In genomic region chr9:36470891-36471290, GRCh38 we compare ENCODE assay signal across 8 cellular contexts.
DNase-seq lines count a peak whose midpoint lies in the region; ATAC-seq and FAIRE-seq lines count a peak whose summit lies in the region.

No MANE protein-coding gene starts in this region.

- H3K27me3 ChIP-seq in SJSA1 (replicated peaks), result no peaks in the 10 kb centered on the region

- H3K27ac Mint-ChIP-seq in activated naive CD8-positive, alpha-beta T cell treated with anti-CD3 and anti-CD28 coated beads, Interleukin-2, amount 50 U/mL, for 24 hours, result peak overlapping the region; percentile 93

- H3K27me3 Mint-ChIP-seq in activated naive CD8-positive, alpha-beta T cell treated with anti-CD3 and anti-CD28 coated beads, Interleukin-2, amount 50 U/mL, for 24 hours, result no peaks in the 10 kb centered on the region

- H3K9me3 Mint-ChIP-seq in activated naive CD8-positive, alpha-beta T cell treated with anti-CD3 and anti-CD28 coated beads, Interleukin-2, amount 50 U/mL, for 24 hours, result no peaks in the 10 kb centered on the region

- H3K36me3 Mint-ChIP-seq in activated naive CD8-positive, alpha-beta T cell treated with anti-CD3 and anti-CD28 coated beads, Interleukin-2, amount 50 U/mL, for 24 hours (ENCODE audit: low read depth), result peaks cover 4% of the 10 kb centered on the region

- no peaks in the 10 kb centered on the region for H3K9me3 ChIP-seq in SJSA1 (replicated peaks)

- H3K4me1 Mint-ChIP-seq in activated naive CD8-positive, alpha-beta T cell treated with anti-CD3 and anti-CD28 coated beads, Interleukin-2, amount 50 U/mL, for 24 hours, result peaks cover 37% of the 10 kb centered on the region

- ATAC-seq in HG02870 (IDR thresholded peaks at IDR 0.05; ENCODE audit: unreplicated experiment), result peak; percentile 90
- ATAC-seq in activated naive CD8-positive, alpha-beta T cell treated with anti-CD3 and anti-CD28 coated beads, Interleukin-2, amount 50 U/mL, for 24 hours, result peak; percentile 98

- H3K4me1 ChIP-seq in SJSA1 (replicated peaks), result peaks cover 5% of the 10 kb centered on the region

- H3K27ac ChIP-seq in SJSA1, result peak overlapping the region; percentile 37

- no peaks in the 10 kb centered on the region for H3K36me3 ChIP-seq in SJSA1

- peak overlapping the region; percentile 24 for H3K4me3 ChIP-seq in SJSA1

- peak overlapping the region; percentile 78 for H3K4me3 Mint-ChIP-seq in activated naive CD8-positive, alpha-beta T cell treated with anti-CD3 and anti-CD28 coated beads, Interleukin-2, amount 50 U/mL, for 24 hours

- peak; percentile 97 for FAIRE-seq in GM18507 (lab: Jason Lieb, UNC)

- DNase-seq in GM18507 (ENCODE audit: extremely low spot score, insufficient read length, low read depth) (peak; percentile 65), SJSA1 (ENCODE audit: low read depth in 1 of 2, low spot score in 2 of 2) (peak; percentile 23 to 45), hepatic stellate cell (ENCODE audit: low spot score) (peak; percentile 81), GF-D8 (lab: John Stamatoyannopoulos, UW) (no peak), iPS-NIHi11 (ENCODE audit: low spot score) (no peak)
- DNase-seq in activated naive CD8-positive, alpha-beta T cell treated with anti-CD3 and anti-CD28 coated beads, Interleukin-2, amount 50 U/mL, for 24 hours, result peak; percentile 64
- DNase-seq in stimulated activated CD4-positive, alpha-beta T cell treated with anti-CD3 and anti-CD28 coated beads, Interleukin-2, amount 100 ng/mL, for 24 hours, result peak; percentile 56 to 58

Comparison
In these comparisons a context has a peak if more than half of its experiments do, and no peak if none do; other contexts are left out.
1. DNase-seq: peak in GM18507 (single experiment), SJSA1 (2 of 2), activated naive CD8-positive, alpha-beta T cell treated with anti-CD3 and anti-CD28 coated beads, Interleukin-2, amount 50 U/mL, for 24 hours (single experiment), hepatic stellate cell (single experiment) and stimulated activated CD4-positive, alpha-beta T cell treated with anti-CD3 and anti-CD28 coated beads, Interleukin-2, amount 100 ng/mL, for 24 hours (2 of 2); none in GF-D8 (single experiment) and iPS-NIHi11 (single experiment).